In genomic region chr13:98570929-98571372, GRCh38 we compare ENCODE assay signal across 8 cellular contexts. TPM values are rescaled to one million over a fixed set of nuclear protein-coding genes. Genes with fewer than 3 reads are reported as not detected.
DNase-seq lines count a peak whose midpoint lies in the region; ATAC-seq, FAIRE-seq and TF ChIP-seq lines count a peak whose summit lies in the region.

No MANE protein-coding gene starts in this region.

- peaks cover 99% of the 10 kb centered on the region for H3K79me2 ChIP-seq in K562 (ENCODE audit: control insufficient read depth, insufficient read depth, low read length)

- H3K9me1 ChIP-seq in K562 (ENCODE audit: control insufficient read depth, insufficient read depth, low read length): peaks cover 11% of the 10 kb centered on the region

- H3K36me3 ChIP-seq in K562 (ENCODE audit: control insufficient read depth, insufficient read depth, low read length): no peaks in the 10 kb centered on the region; the same call in 2 of the 3 replicates
- H3K36me3 ChIP-seq in lower lobe of right lung: no peaks in the 10 kb centered on the region
- no peaks in the 10 kb centered on the region for H3K36me3 ChIP-seq in upper lobe of right lung

- no peak for FAIRE-seq in K562 (lab: Jason Lieb, UNC)

- no peak overlapping the region; the same call in 2 of the 3 replicates for H3K27ac ChIP-seq in K562 (ENCODE audit: extremely low read depth, low read depth, low read length)
- H3K27ac ChIP-seq in lower lobe of right lung: peak overlapping the region; percentile 75
- H3K27ac ChIP-seq in upper lobe of right lung: peak overlapping the region; percentile 78

- H4K20me1 ChIP-seq in K562 (replicated peaks; ENCODE audit: control insufficient read depth, insufficient read depth, low read length): peaks cover 59% of the 10 kb centered on the region

- peaks cover 29 to 37% of the 10 kb centered on the region in 2 experiments for H3K4me1 ChIP-seq in K562 (replicated peaks in 1 of 2; ENCODE audit: control insufficient read depth in 2 of 2, insufficient read depth in 2 of 2, low read length in 2 of 2)
- peaks cover 82% of the 10 kb centered on the region for H3K4me1 ChIP-seq in lower lobe of right lung
- peaks cover 79% of the 10 kb centered on the region for H3K4me1 ChIP-seq in upper lobe of right lung

- 15% methylated on average over 8 of the region's 10 CpGs for WGBS in K562 (ENCODE audit: insufficient coverage, low coverage, missing lambda C conversion rate)

- H3K9ac ChIP-seq in K562 (ENCODE audit: insufficient read depth in 1 of 2, low read depth in 2 of 2, low read length in 2 of 2): peak overlapping the region; percentile 4 to 28; a peak in 1 of 4 replicates

- no peaks in the 10 kb centered on the region for H3K9me3 ChIP-seq in K562 (replicated peaks; ENCODE audit: control insufficient read depth, insufficient read depth, low read depth, low read length)
- H3K9me3 ChIP-seq in lower lobe of right lung: no peaks in the 10 kb centered on the region
- no peaks in the 10 kb centered on the region for H3K9me3 ChIP-seq in upper lobe of right lung

- POLR2A ChIA-PET in K562 (lab: Yijun Ruan, JAX): interaction anchor here (0.7 to 1.5 kb wide), 3 partner anchors 8 to 19 kb away, joined by 3 to 4 read pairs (median 4); no protein-coding TSS in a partner anchor

- H2AFZ ChIP-seq in K562 (ENCODE audit: low read depth, low read length): no peak overlapping the region

- TF ChIP-seq RAD21 in K562 (CRISPR knock-in tag; conservative IDR thresholded peaks at IDR 0.05 in 1 of 2, IDR thresholded peaks at IDR 0.05 in 1 of 2): no peak

- peak; percentile 85 for ATAC-seq in HG02885 (IDR thresholded peaks at IDR 0.05; ENCODE audit: poor library complexity, unreplicated experiment)
- peak; percentile 40 for ATAC-seq in K562
- peak; percentile 68 to 77 for ATAC-seq in lower lobe of right lung
- peak; percentile 69 for ATAC-seq in upper lobe of right lung

- TF ChIP-seq EP300 in K562 (IDR thresholded peaks at IDR 0.05; ENCODE audit: low read length): no peak

- CTCF ChIA-PET in K562 (lab: Yijun Ruan, JAX; ENCODE audit: low intra/inter-chr PET ratio): no interaction called here

- in situ Hi-C loops in K562 (cut with MboI): no loop called here

- no TSS peak for BruUV-seq in K562 (replicated peaks; lab: Mats Ljungman, UMichigan)

- no peak for TF ChIP-seq CTCF in K562 (IDR thresholded peaks at IDR 0.05 in 2 of 3, conservative IDR thresholded peaks at IDR 0.05 in 1 of 3; ENCODE audit: insufficient read depth in 2 of 3, low read depth in 1 of 3, low read length in 3 of 3)
- no peak for TF ChIP-seq CTCF in lower lobe of right lung (IDR thresholded peaks at IDR 0.05)
- no peak for TF ChIP-seq CTCF in upper lobe of right lung (IDR thresholded peaks at IDR 0.05)

- no peak for TF ChIP-seq POLR2A in K562 (conservative IDR thresholded peaks at IDR 0.05)

- H3K4me3 ChIP-seq in K562 (peak overlapping the region; percentile 3; the same call in 1 of the 2 replicates), lower lobe of right lung (peak overlapping the region; percentile 42), upper lobe of right lung (peak overlapping the region; percentile 21)

- H3K27me3 ChIP-seq in K562 (ENCODE audit: control insufficient read depth in 2 of 2, insufficient read depth in 2 of 2, low read length in 2 of 2): no peaks in the 10 kb centered on the region
- no peaks in the 10 kb centered on the region for H3K27me3 ChIP-seq in lower lobe of right lung (ENCODE audit: low read depth)
- H3K27me3 ChIP-seq in upper lobe of right lung: no peaks in the 10 kb centered on the region

- peak; percentile 33 for DNase-seq in stimulated activated CD4-positive, alpha-beta T cell treated with anti-CD3 and anti-CD28 coated beads, Interleukin-2, amount 100 ng/mL, for 4 hours (ENCODE audit: low read depth)
- DNase-seq in stimulated activated CD4-positive, alpha-beta T cell treated with anti-CD3 and anti-CD28 coated beads, Interleukin-12 subunit alpha, Interleukin-12 subunit beta, amount 100 ng/mL, for 4 hours: no peak
- peak; percentile 12 to 76 for DNase-seq in NOMO-1 (lab: John Stamatoyannopoulos, UW; ENCODE audit: unreplicated experiment in 2 of 2)
- peak in 2 of 4 experiments; percentile 21 to 29 for DNase-seq in K562 (ENCODE audit: extremely low read depth in 1 of 4, low spot score in 3 of 4)
- no peak for DNase-seq in lower lobe of right lung
- DNase-seq in upper lobe of right lung: no peak
- no peak for DNase-seq in NCI-H1092 treated with DMSO at 0.1 percent for 48 hours (lab: John Stamatoyannopoulos, UW)

- intact Hi-C loops in K562 (cut with micrococcal nuclease): loop anchor here (5.0 kb wide), 2 partner anchors 64 to 94 kb away; no protein-coding TSS in a partner anchor
- intact Hi-C loops in lower lobe of right lung (cut with DNase I): loop anchor here (10.0 kb wide), 1 partner anchor 96 kb away; no protein-coding TSS in a partner anchor
- intact Hi-C loops in upper lobe of right lung (cut with DNase I): no loop called here

- peak overlapping the region; percentile 68 for H3K4me2 ChIP-seq in K562 (ENCODE audit: insufficient read depth, low read length)

TF ChIP-seq in K562, 482 proteins besides CTCF, POLR2A, EP300 and RAD21:
- no peak for TF ChIP-seq JUNB (CRISPR knock-in tag; conservative IDR thresholded peaks at IDR 0.05)
- TF ChIP-seq HMG20B (CRISPR knock-in tag; IDR thresholded peaks at IDR 0.05): no peak
- TF ChIP-seq XRCC5 (IDR thresholded peaks at IDR 0.05; ENCODE audit: low read depth, low read length): no peak
- TF ChIP-seq CBFA2T2 (conservative IDR thresholded peaks at IDR 0.05): no peak
- no peak for TF ChIP-seq HCFC1 (IDR thresholded peaks at IDR 0.05; ENCODE audit: low read depth, low read length)
- no peak for TF ChIP-seq ZNF766 (CRISPR knock-in tag; conservative IDR thresholded peaks at IDR 0.05)
- no peak for TF ChIP-seq GATAD2B (IDR thresholded peaks at IDR 0.05; ENCODE audit: borderline replicate concordance)
- TF ChIP-seq HNRNPUL1 (IDR thresholded peaks at IDR 0.05; ENCODE audit: low read length): no peak
- TF ChIP-seq ZSCAN29 (IDR thresholded peaks at IDR 0.05): no peak
- TF ChIP-seq GABPA (tag; conservative IDR thresholded peaks at IDR 0.05; ENCODE audit: low read depth): no peak
- no peak for TF ChIP-seq HNRNPLL (IDR thresholded peaks at IDR 0.05; ENCODE audit: low read depth, low read length, poor library complexity, severe bottlenecking)
- TF ChIP-seq CREM (IDR thresholded peaks at IDR 0.05; ENCODE audit: low read depth): no peak
- no peak for TF ChIP-seq CBX5 (IDR thresholded peaks at IDR 0.05; ENCODE audit: borderline replicate concordance, low read depth)
- no peak for TF ChIP-seq SAFB (IDR thresholded peaks at IDR 0.05; ENCODE audit: borderline replicate concordance, low read depth, low read length)

RNA-seq across cellular contexts. Expression of gene STK24, which starts 6.0 kb away (rescaled TPM):
- total RNA-seq in K562 (2011; cell fraction: chromatin; rRNA removed; ENCODE audit: low replicate concordance): 26.2 and 51.3 TPM in 2 replicates
- 14.5 and 15.4 TPM in 2 replicates for total RNA-seq in K562 (2011; cell fraction: nucleolus; rRNA removed)
- 25.6 and 40.1 TPM in 2 replicates for total RNA-seq in K562 (2011; cell fraction: nucleoplasm; rRNA removed)
- total RNA-seq in K562 (2014; rRNA removed): 26.0 and 29.1 TPM in 2 replicates
- total RNA-seq in K562 (2014; rRNA removed; fragmentation: Illumina TruSeq; extraction: Trizol): 44.1 and 50.8 TPM in 2 replicates
- 40.2 and 42.6 TPM in 2 replicates for total RNA-seq in K562 (2015; rRNA removed; fragmentation: Illumina TruSeq; extraction: Trizol)
- total RNA-seq in K562 (2021): 46.8 and 57.6 TPM in 2 replicates
- 21.4 and 25.5 TPM in 2 replicates for polyA plus RNA-seq in K562 (2011; rRNA removed)
- polyA plus RNA-seq in K562 (2011; cell fraction: cytosol; rRNA removed): 14.8 and 23.6 TPM in 2 replicates
- 26.9 and 31.8 TPM in 2 replicates for polyA plus RNA-seq in K562 (2011; cell fraction: nucleus; rRNA removed)
- 39.0 and 50.4 TPM in 2 replicates for polyA plus RNA-seq in K562 (2012)
- 69.9 and 78.4 TPM in 2 replicates for polyA plus RNA-seq in K562 (2014; fragmentation: Illumina TruSeq; extraction: Trizol)
- 1 to 10 TPM; 3.8 to 5.9 TPM for polyA plus RNA-seq in K562 (2014; fragmentation: Nextera tagmentation; extraction: Ambion mirVana)
- polyA plus RNA-seq in K562 (2014; rRNA removed): 28.2 and 29.6 TPM in 2 replicates
- polyA minus RNA-seq in K562 (2011; rRNA and poly(A)+ RNA removed): 19.6 and 23.0 TPM in 2 replicates
- polyA minus RNA-seq in K562 (2011; cell fraction: cytosol; rRNA and poly(A)+ RNA removed): 16.8 and 18.7 TPM in 2 replicates
- 11.0 and 12.4 TPM in 2 replicates for polyA minus RNA-seq in K562 (2011; cell fraction: nucleus; rRNA and poly(A)+ RNA removed)
- total RNA-seq in lower lobe of right lung: 94.5 TPM
- 94.6 TPM for total RNA-seq in upper lobe of right lung

Comparison
In these comparisons a context has a peak if more than half of its experiments do, and no peak if none do; other contexts are left out.
1. DNase-seq: peak in stimulated activated CD4-positive, alpha-beta T cell treated with anti-CD3 and anti-CD28 coated beads, Interleukin-2, amount 100 ng/mL, for 4 hours (single experiment) and NOMO-1 (2 of 2); none in stimulated activated CD4-positive, alpha-beta T cell treated with anti-CD3 and anti-CD28 coated beads, Interleukin-12 subunit alpha, Interleukin-12 subunit beta, amount 100 ng/mL, for 4 hours (single experiment), lower lobe of right lung (single experiment), upper lobe of right lung (single experiment) and NCI-H1092 treated with DMSO at 0.1 percent for 48 hours (single experiment).
2. Peak in every context shown above with its lines, with median percentiles within 50 percentile points of each other: ATAC-seq and H3K4me3 ChIP-seq.